19 cellular contexts compared by ENCODE assay signal in genomic region chr15:46467041-46467440, GRCh38.
DNase-seq lines count a peak whose midpoint lies in the region; ATAC-seq and TF ChIP-seq lines count a peak whose summit lies in the region.
"Had no signal": no experiment of that assay in that cellular context is flagged by ENCODE, and none has a peak within 500 bp of the region (broad histone marks: within the 10 kb centered on the region; RNA-seq: fewer than 3 reads in every experiment).

No MANE protein-coding gene starts in this region.

- peak overlapping the region; percentile 29 for H3K27ac Mint-ChIP-seq in neural crest cell (ENCODE audit: unreplicated experiment)
- H3K27ac Mint-ChIP-seq in naive thymus-derived CD4-positive, alpha-beta T cell: no peak overlapping the region
- H3K27ac Mint-ChIP-seq: CD14-positive monocyte; CD4-positive, alpha-beta memory T cell; CD4-positive, CD25-positive, alpha-beta regulatory T cell; CD8-positive, alpha-beta memory T cell had no signal

- H3K27me3 ChIP-seq in naive thymus-derived CD4-positive, alpha-beta T cell (ENCODE audit: control insufficient read depth in 2 of 2, insufficient read depth in 2 of 2, low read length in 2 of 2): no peaks in the 10 kb centered on the region
- H3K27me3 ChIP-seq: BE2C, BLaER1 had no signal

- no peaks in the 10 kb centered on the region for H3K27me3 Mint-ChIP-seq in neural crest cell (ENCODE audit: low read depth)
- H3K27me3 Mint-ChIP-seq in naive thymus-derived CD4-positive, alpha-beta T cell: no peaks in the 10 kb centered on the region
- H3K27me3 Mint-ChIP-seq: CD4-positive, alpha-beta memory T cell; CD4-positive, CD25-positive, alpha-beta regulatory T cell; CD8-positive, alpha-beta memory T cell had no signal

- H3K36me3 Mint-ChIP-seq in neural crest cell (ENCODE audit: low read depth): no peaks in the 10 kb centered on the region
- H3K36me3 Mint-ChIP-seq in naive thymus-derived CD4-positive, alpha-beta T cell: no peaks in the 10 kb centered on the region
- H3K36me3 Mint-ChIP-seq: CD14-positive monocyte; CD4-positive, alpha-beta memory T cell; CD4-positive, CD25-positive, alpha-beta regulatory T cell; CD8-positive, alpha-beta memory T cell had no signal

- H3K36me3 ChIP-seq in naive thymus-derived CD4-positive, alpha-beta T cell (ENCODE audit: control insufficient read depth in 2 of 3, insufficient read depth in 3 of 3, low read length in 3 of 3): no peaks in the 10 kb centered on the region
- H3K36me3 ChIP-seq: BE2C, BLaER1 had no signal

- H3K4me1 Mint-ChIP-seq in neural crest cell: peaks cover 36% of the 10 kb centered on the region
- H3K4me1 Mint-ChIP-seq in naive thymus-derived CD4-positive, alpha-beta T cell: no peaks in the 10 kb centered on the region
- H3K4me1 Mint-ChIP-seq: CD14-positive monocyte; CD4-positive, alpha-beta memory T cell; CD4-positive, CD25-positive, alpha-beta regulatory T cell; CD8-positive, alpha-beta memory T cell had no signal

- ATAC-seq in naive thymus-derived CD4-positive, alpha-beta T cell: no peak
- ATAC-seq in HG03457 (IDR thresholded peaks at IDR 0.05; ENCODE audit: unreplicated experiment): no peak

- peaks cover 17% of the 10 kb centered on the region for H3K9me3 Mint-ChIP-seq in neural crest cell
- H3K9me3 Mint-ChIP-seq in naive thymus-derived CD4-positive, alpha-beta T cell: peaks cover 0 to 14% (median 4%) of the 10 kb centered on the region in 11 donors

- intact Hi-C loops in naive thymus-derived CD4-positive, alpha-beta T cell (cut with micrococcal nuclease): no loop called here

- H3K27ac ChIP-seq in naive thymus-derived CD4-positive, alpha-beta T cell (ENCODE audit: low read depth, low read length): no peak overlapping the region
- H3K27ac ChIP-seq: BLaER1 had no signal

- DNase-seq in OCI-M1 (lab: John Stamatoyannopoulos, UW) (peak; percentile 8), foreskin melanocyte (peak; percentile 78), neural crest cell (ENCODE audit: low read depth, low spot score) (no peak), NCI-H2081 treated with DMSO at 0.1 percent for 48 hours (lab: John Stamatoyannopoulos, UW) (no peak)
- DNase-seq in naive thymus-derived CD4-positive, alpha-beta T cell: no peak
- DNase-seq: 8988T; ACHN; BE2C; C1 segment of cervical spinal cord; Caco-2; Calu3; CD4-positive, alpha-beta memory T cell; CD4-positive, CD25-positive, alpha-beta regulatory T cell; CD8-positive, alpha-beta memory T cell; DMS79 treated with DMSO at 0.1 percent for 48 hours; GF-D8 had no signal

- POLR2A ChIA-PET in naive thymus-derived CD4-positive, alpha-beta T cell (lab: Charles Lee): no interaction called here

- CTCF ChIA-PET in naive thymus-derived CD4-positive, alpha-beta T cell (lab: Charles Lee): no interaction called here

- H3K4me3 Mint-ChIP-seq in neural crest cell: peak overlapping the region; percentile 35
- H3K4me3 Mint-ChIP-seq in naive thymus-derived CD4-positive, alpha-beta T cell: no peak overlapping the region
- H3K4me3 Mint-ChIP-seq: CD14-positive monocyte; CD4-positive, alpha-beta memory T cell; CD4-positive, CD25-positive, alpha-beta regulatory T cell; CD8-positive, alpha-beta memory T cell had no signal

- no peaks in the 10 kb centered on the region for H3K4me1 ChIP-seq in naive thymus-derived CD4-positive, alpha-beta T cell (ENCODE audit: control insufficient read depth in 2 of 2, insufficient read depth in 2 of 2, low read length in 2 of 2)
- H3K4me1 ChIP-seq: BE2C, Caco-2 had no signal

- no peak overlapping the region for H3K4me3 ChIP-seq in naive thymus-derived CD4-positive, alpha-beta T cell (ENCODE audit: low read length)
- H3K4me3 ChIP-seq: BLaER1 had no signal

- H3K9me3 ChIP-seq in naive thymus-derived CD4-positive, alpha-beta T cell (ENCODE audit: control insufficient read depth in 2 of 3, low read length in 3 of 3): no peaks in the 10 kb centered on the region
- H3K9me3 ChIP-seq: BE2C, BLaER1, Caco-2 had no signal

- TF ChIP-seq CTCF in neural crest cell (conservative IDR thresholded peaks at IDR 0.05): no peak

Comparison
In these comparisons a context has a peak if more than half of its experiments do, and no peak if none do; other contexts are left out.
1. DNase-seq: peak in OCI-M1 (single experiment) and foreskin melanocyte (single experiment); none in neural crest cell (single experiment), NCI-H2081 treated with DMSO at 0.1 percent for 48 hours (single experiment) and naive thymus-derived CD4-positive, alpha-beta T cell (0 of 9).